In the genomic region with DNA sequence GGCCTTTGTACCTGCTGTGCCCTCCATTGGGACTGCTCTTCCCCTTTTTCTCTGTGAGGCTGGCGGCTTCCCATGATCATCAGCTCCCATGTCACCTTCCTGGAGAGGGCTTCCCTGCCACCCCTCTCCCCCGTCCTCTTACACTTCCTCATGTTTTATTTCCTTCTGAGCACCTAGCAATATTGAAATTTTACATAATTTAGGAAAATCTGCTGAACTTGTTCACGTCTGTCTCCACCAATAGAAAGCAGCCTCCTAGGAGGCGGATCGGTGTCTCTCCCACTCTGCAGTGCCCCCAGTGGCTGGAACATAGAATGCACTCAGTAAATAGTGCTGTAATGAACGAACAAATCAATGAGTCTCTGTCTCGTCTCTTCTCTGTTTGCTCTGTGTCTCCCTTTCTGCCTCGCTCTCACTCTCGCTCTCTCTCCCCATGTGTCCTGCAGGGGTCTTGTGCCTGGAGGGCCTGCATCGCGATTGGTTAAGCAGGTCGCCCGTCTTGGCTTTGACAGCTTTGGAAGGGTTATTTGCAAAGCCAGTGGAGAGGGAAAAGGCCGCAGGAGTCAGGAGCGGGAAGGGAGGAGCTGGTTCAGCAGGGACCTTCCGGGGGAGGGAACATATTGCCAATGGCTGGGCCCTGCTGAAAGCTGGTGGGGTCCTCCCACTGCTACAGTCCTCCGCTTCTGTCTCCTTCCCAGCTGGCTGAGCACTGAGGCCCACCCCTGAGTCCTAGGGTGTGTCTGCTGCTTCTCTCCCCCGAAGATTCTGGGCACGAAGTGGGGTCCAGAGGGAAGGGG, we compare ENCODE assay signal across 1 cellular context.
A peak's percentile ranks its signal among the peaks of the same experiment; 100 is the strongest.
TF ChIP-seq lines count a peak whose summit lies in the region.

No MANE protein-coding gene starts in this region.

TF ChIP-seq in GM12878, 131 proteins besides CTCF, POLR2A, EP300 and RAD21 (continued from another document):
- TF ChIP-seq, protein P1, sequence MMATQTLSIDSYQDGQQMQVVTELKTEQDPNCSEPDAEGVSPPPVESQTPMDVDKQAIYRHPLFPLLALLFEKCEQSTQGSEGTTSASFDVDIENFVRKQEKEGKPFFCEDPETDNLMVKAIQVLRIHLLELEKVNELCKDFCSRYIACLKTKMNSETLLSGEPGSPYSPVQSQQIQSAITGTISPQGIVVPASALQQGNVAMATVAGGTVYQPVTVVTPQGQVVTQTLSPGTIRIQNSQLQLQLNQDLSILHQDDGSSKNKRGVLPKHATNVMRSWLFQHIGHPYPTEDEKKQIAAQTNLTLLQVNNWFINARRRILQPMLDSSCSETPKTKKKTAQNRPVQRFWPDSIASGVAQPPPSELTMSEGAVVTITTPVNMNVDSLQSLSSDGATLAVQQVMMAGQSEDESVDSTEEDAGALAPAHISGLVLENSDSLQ (IDR thresholded peaks at IDR 0.05), result 0 out of 2 replicates have a peak, but pooled peaks have one; percentile 4
- TF ChIP-seq CREB1 (IDR thresholded peaks at IDR 0.05; ENCODE audit: low read depth) (peak; percentile 43; the same call in 1 of the 2 replicates), YY1 (IDR thresholded peaks at IDR 0.05; ENCODE audit: low read depth, low read length) (no peak), ATF7 (IDR thresholded peaks at IDR 0.05; ENCODE audit: low read depth) (no peak), SMAD1 (IDR thresholded peaks at IDR 0.05; ENCODE audit: low read depth, partially characterized antibody) (no peak), MEF2B (IDR thresholded peaks at IDR 0.05; ENCODE audit: partially characterized antibody, poor library complexity, severe bottlenecking) (no peak), ASH2L (IDR thresholded peaks at IDR 0.05; ENCODE audit: borderline replicate concordance, low read depth) (no peak), SPI1 (IDR thresholded peaks at IDR 0.05; ENCODE audit: borderline replicate concordance, insufficient read depth, low read depth, low read length) (peak; percentile 51; the same call in 1 of the 2 replicates), TCF12 (IDR thresholded peaks at IDR 0.05; ENCODE audit: low read depth, low read length) (no peak), CEBPB (IDR thresholded peaks at IDR 0.05; ENCODE audit: borderline replicate concordance in 1 of 2, low read depth in 2 of 2, low read length in 2 of 2) (no peak), NR2F1 (conservative IDR thresholded peaks at IDR 0.05) (no peak), BCL11A (IDR thresholded peaks at IDR 0.05; ENCODE audit: low read depth, low read length) (no peak), ZNF274 (IDR thresholded peaks at IDR 0.05; ENCODE audit: insufficient read depth, insufficient read length) (no peak), SIX5 (IDR thresholded peaks at IDR 0.05; ENCODE audit: low read depth, low read length, severe bottlenecking) (no peak), ESRRA (IDR thresholded peaks at IDR 0.05; ENCODE audit: low read length) (no peak), HDAC6 (IDR thresholded peaks at IDR 0.05; ENCODE audit: unreplicated experiment) (no peak), CREM (IDR thresholded peaks at IDR 0.05; ENCODE audit: low read depth) (0 out of 2 replicates have a peak, but pooled peaks have one; percentile 21), TARDBP (IDR thresholded peaks at IDR 0.05; ENCODE audit: borderline replicate concordance) (no peak), PML (IDR thresholded peaks at IDR 0.05; ENCODE audit: low read length) (no peak), POLR2AphosphoS2 (IDR thresholded peaks at IDR 0.05; ENCODE audit: low read depth, low read length) (no peak), SMC3 (IDR thresholded peaks at IDR 0.05; ENCODE audit: borderline replicate concordance, low read length) (peak; percentile 24; the same call in 1 of the 2 replicates), IKZF2 (IDR thresholded peaks at IDR 0.05) (no peak), SP1 (IDR thresholded peaks at IDR 0.05; ENCODE audit: low read depth, low read length) (no peak), RFX5 (IDR thresholded peaks at IDR 0.05; ENCODE audit: low read depth, low read length) (no peak), ZNF217 (IDR thresholded peaks at IDR 0.05) (no peak), TCF7 (IDR thresholded peaks at IDR 0.05; ENCODE audit: borderline replicate concordance) (no peak), SIN3A (IDR thresholded peaks at IDR 0.05; ENCODE audit: low read depth, low read length) (no peak), FOXM1 (IDR thresholded peaks at IDR 0.05; ENCODE audit: low read depth, low read length) (no peak)
- TF ChIP-seq, protein P2, sequence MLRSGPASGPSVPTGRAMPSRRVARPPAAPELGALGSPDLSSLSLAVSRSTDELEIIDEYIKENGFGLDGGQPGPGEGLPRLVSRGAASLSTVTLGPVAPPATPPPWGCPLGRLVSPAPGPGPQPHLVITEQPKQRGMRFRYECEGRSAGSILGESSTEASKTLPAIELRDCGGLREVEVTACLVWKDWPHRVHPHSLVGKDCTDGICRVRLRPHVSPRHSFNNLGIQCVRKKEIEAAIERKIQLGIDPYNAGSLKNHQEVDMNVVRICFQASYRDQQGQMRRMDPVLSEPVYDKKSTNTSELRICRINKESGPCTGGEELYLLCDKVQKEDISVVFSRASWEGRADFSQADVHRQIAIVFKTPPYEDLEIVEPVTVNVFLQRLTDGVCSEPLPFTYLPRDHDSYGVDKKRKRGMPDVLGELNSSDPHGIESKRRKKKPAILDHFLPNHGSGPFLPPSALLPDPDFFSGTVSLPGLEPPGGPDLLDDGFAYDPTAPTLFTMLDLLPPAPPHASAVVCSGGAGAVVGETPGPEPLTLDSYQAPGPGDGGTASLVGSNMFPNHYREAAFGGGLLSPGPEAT (IDR thresholded peaks at IDR 0.05; ENCODE audit: low read depth), result no peak
- TF ChIP-seq, protein P3, sequence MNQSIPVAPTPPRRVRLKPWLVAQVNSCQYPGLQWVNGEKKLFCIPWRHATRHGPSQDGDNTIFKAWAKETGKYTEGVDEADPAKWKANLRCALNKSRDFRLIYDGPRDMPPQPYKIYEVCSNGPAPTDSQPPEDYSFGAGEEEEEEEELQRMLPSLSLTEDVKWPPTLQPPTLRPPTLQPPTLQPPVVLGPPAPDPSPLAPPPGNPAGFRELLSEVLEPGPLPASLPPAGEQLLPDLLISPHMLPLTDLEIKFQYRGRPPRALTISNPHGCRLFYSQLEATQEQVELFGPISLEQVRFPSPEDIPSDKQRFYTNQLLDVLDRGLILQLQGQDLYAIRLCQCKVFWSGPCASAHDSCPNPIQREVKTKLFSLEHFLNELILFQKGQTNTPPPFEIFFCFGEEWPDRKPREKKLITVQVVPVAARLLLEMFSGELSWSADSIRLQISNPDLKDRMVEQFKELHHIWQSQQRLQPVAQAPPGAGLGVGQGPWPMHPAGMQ (IDR thresholded peaks at IDR 0.05; ENCODE audit: borderline replicate concordance), result no peak
- TF ChIP-seq, protein P4, sequence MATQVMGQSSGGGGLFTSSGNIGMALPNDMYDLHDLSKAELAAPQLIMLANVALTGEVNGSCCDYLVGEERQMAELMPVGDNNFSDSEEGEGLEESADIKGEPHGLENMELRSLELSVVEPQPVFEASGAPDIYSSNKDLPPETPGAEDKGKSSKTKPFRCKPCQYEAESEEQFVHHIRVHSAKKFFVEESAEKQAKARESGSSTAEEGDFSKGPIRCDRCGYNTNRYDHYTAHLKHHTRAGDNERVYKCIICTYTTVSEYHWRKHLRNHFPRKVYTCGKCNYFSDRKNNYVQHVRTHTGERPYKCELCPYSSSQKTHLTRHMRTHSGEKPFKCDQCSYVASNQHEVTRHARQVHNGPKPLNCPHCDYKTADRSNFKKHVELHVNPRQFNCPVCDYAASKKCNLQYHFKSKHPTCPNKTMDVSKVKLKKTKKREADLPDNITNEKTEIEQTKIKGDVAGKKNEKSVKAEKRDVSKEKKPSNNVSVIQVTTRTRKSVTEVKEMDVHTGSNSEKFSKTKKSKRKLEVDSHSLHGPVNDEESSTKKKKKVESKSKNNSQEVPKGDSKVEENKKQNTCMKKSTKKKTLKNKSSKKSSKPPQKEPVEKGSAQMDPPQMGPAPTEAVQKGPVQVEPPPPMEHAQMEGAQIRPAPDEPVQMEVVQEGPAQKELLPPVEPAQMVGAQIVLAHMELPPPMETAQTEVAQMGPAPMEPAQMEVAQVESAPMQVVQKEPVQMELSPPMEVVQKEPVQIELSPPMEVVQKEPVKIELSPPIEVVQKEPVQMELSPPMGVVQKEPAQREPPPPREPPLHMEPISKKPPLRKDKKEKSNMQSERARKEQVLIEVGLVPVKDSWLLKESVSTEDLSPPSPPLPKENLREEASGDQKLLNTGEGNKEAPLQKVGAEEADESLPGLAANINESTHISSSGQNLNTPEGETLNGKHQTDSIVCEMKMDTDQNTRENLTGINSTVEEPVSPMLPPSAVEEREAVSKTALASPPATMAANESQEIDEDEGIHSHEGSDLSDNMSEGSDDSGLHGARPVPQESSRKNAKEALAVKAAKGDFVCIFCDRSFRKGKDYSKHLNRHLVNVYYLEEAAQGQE (IDR thresholded peaks at IDR 0.05; ENCODE audit: low read depth, low read length), result no peak
- TF ChIP-seq, protein P5, sequence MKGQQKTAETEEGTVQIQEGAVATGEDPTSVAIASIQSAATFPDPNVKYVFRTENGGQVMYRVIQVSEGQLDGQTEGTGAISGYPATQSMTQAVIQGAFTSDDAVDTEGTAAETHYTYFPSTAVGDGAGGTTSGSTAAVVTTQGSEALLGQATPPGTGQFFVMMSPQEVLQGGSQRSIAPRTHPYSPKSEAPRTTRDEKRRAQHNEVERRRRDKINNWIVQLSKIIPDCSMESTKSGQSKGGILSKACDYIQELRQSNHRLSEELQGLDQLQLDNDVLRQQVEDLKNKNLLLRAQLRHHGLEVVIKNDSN (IDR thresholded peaks at IDR 0.05; ENCODE audit: borderline replicate concordance, extremely low read length, insufficient read depth, low read depth, low read length), result no peak
- TF ChIP-seq, protein P6, sequence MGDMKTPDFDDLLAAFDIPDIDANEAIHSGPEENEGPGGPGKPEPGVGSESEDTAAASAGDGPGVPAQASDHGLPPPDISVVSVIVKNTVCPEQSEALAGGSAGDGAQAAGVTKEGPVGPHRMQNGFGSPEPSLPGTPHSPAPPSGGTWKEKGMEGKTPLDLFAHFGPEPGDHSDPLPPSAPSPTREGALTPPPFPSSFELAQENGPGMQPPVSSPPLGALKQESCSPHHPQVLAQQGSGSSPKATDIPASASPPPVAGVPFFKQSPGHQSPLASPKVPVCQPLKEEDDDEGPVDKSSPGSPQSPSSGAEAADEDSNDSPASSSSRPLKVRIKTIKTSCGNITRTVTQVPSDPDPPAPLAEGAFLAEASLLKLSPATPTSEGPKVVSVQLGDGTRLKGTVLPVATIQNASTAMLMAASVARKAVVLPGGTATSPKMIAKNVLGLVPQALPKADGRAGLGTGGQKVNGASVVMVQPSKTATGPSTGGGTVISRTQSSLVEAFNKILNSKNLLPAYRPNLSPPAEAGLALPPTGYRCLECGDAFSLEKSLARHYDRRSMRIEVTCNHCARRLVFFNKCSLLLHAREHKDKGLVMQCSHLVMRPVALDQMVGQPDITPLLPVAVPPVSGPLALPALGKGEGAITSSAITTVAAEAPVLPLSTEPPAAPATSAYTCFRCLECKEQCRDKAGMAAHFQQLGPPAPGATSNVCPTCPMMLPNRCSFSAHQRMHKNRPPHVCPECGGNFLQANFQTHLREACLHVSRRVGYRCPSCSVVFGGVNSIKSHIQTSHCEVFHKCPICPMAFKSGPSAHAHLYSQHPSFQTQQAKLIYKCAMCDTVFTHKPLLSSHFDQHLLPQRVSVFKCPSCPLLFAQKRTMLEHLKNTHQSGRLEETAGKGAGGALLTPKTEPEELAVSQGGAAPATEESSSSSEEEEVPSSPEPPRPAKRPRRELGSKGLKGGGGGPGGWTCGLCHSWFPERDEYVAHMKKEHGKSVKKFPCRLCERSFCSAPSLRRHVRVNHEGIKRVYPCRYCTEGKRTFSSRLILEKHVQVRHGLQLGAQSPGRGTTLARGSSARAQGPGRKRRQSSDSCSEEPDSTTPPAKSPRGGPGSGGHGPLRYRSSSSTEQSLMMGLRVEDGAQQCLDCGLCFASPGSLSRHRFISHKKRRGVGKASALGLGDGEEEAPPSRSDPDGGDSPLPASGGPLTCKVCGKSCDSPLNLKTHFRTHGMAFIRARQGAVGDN (IDR thresholded peaks at IDR 0.05), result no peak
- TF ChIP-seq, protein P7, sequence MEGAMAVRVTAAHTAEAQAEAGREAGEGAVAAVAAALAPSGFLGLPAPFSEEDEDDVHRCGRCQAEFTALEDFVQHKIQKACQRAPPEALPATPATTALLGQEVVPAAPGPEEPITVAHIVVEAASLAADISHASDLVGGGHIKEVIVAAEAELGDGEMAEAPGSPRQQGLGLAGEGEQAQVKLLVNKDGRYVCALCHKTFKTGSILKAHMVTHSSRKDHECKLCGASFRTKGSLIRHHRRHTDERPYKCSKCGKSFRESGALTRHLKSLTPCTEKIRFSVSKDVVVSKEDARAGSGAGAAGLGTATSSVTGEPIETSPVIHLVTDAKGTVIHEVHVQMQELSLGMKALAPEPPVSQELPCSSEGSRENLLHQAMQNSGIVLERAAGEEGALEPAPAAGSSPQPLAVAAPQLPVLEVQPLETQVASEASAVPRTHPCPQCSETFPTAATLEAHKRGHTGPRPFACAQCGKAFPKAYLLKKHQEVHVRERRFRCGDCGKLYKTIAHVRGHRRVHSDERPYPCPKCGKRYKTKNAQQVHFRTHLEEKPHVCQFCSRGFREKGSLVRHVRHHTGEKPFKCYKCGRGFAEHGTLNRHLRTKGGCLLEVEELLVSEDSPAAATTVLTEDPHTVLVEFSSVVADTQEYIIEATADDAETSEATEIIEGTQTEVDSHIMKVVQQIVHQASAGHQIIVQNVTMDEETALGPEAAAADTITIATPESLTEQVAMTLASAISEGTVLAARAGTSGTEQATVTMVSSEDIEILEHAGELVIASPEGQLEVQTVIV (IDR thresholded peaks at IDR 0.05; ENCODE audit: borderline replicate concordance, partially characterized antibody), result no peak
- TF ChIP-seq, protein P8, sequence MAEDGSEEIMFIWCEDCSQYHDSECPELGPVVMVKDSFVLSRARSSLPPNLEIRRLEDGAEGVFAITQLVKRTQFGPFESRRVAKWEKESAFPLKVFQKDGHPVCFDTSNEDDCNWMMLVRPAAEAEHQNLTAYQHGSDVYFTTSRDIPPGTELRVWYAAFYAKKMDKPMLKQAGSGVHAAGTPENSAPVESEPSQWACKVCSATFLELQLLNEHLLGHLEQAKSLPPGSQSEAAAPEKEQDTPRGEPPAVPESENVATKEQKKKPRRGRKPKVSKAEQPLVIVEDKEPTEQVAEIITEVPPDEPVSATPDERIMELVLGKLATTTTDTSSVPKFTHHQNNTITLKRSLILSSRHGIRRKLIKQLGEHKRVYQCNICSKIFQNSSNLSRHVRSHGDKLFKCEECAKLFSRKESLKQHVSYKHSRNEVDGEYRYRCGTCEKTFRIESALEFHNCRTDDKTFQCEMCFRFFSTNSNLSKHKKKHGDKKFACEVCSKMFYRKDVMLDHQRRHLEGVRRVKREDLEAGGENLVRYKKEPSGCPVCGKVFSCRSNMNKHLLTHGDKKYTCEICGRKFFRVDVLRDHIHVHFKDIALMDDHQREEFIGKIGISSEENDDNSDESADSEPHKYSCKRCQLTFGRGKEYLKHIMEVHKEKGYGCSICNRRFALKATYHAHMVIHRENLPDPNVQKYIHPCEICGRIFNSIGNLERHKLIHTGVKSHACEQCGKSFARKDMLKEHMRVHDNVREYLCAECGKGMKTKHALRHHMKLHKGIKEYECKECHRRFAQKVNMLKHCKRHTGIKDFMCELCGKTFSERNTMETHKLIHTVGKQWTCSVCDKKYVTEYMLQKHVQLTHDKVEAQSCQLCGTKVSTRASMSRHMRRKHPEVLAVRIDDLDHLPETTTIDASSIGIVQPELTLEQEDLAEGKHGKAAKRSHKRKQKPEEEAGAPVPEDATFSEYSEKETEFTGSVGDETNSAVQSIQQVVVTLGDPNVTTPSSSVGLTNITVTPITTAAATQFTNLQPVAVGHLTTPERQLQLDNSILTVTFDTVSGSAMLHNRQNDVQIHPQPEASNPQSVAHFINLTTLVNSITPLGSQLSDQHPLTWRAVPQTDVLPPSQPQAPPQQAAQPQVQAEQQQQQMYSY (CRISPR knock-in tag; IDR thresholded peaks at IDR 0.05), result no peak
